19 cellular contexts compared by ENCODE assay signal in the genomic region with DNA sequence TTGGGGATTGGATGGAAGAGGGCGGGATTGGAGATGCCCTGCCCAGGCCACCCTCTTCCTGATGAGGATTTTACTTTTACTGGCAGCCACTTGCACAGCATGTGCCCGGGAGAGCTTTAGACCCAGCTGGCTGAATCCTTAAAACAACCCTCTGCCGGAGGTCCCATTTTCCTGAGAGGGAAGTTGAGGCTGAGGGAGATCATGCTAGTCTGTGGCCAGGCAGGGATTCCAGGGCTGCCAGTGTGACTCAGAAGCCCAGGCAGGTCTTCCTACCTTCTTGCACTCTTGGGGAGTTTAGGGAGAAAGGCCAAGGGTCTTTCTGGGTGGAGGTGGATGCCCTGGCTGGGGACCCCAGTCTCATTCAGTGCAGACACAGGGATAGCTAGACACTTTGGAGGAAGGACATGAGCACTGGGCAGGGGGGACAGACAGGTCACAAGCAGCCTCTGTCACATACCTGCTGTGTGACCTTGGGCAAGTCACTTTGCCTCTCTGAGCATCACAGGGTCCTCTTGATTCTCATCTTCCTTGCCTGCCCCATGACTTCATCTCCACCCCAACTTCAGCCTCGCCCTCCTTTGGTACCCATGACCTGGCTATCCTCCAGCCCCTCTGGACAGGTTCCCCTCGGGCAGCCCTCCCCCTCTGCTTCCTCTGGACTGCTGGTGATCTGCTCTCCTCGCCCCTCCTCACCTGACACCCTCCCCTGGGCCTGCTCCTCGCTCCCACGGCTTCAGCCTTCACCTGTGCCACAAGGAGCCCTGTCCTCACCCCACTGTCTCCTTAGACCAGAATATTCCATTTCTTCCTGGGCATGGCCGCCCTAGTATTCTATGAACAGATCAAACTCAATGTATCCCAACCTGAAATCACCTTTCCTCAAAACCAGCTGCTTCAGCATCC. TPM values are rescaled to one million over a fixed set of nuclear protein-coding genes. Genes with fewer than 3 reads are reported as not detected.
DNase-seq lines count a peak whose midpoint lies in the region; ATAC-seq and TF ChIP-seq lines count a peak whose summit lies in the region.
"Had no signal": no experiment of that assay in that cellular context is flagged by ENCODE, and none has a peak within 500 bp of the region (broad histone marks: within the 10 kb centered on the region; RNA-seq: fewer than 3 reads in every experiment).

No MANE protein-coding gene starts in this region.

- CTCF ChIA-PET in activated naive CD4-positive, alpha-beta T cell treated with anti-CD3 and anti-CD28 coated beads, Interleukin-2, amount 10 ng/mL, durations not matched to agents 7 days and 5 days (lab: Charles Lee), result no interaction called here

- H3K4me3 Mint-ChIP-seq in activated naive CD4-positive, alpha-beta T cell treated with anti-CD3 and anti-CD28 coated beads, Interleukin-2, amount 50 U/mL, for 24 hours, result peak overlapping the region; percentile 23
- H3K4me3 Mint-ChIP-seq in activated naive CD4-positive, alpha-beta T cell treated with anti-CD3 and anti-CD28 coated beads, Interleukin-2, amount 10 ng/mL, durations not matched to agents 7 days and 5 days, result no peak overlapping the region
- H3K4me3 Mint-ChIP-seq in activated naive CD8-positive, alpha-beta T cell treated with anti-CD3 and anti-CD28 coated beads, Interleukin-2, amount 50 U/mL, for 24 hours, result peak overlapping the region; percentile 38
- peak overlapping the region; percentile 67 to 71 for H3K4me3 Mint-ChIP-seq in stimulated activated naive B cell treated with anti-CD40 and anti-IgM and Interleukin-4, amounts not matched to agents 10 μg/mL and 1 μg/mL and 100 μg/mL, for 72 hours
- H3K4me3 Mint-ChIP-seq: activated CD8-positive, alpha-beta memory T cell treated with anti-CD3 and anti-CD28 coated beads, Interleukin-2, amount 10 ng/mL, durations not matched to agents 7 days and 5 days; central memory CD8-positive, alpha-beta T cell had no signal

- no peaks in the 10 kb centered on the region for H3K9me3 Mint-ChIP-seq in activated naive CD4-positive, alpha-beta T cell treated with anti-CD3 and anti-CD28 coated beads, Interleukin-2, amount 50 U/mL, for 24 hours
- H3K9me3 Mint-ChIP-seq in activated naive CD4-positive, alpha-beta T cell treated with anti-CD3 and anti-CD28 coated beads, Interleukin-2, amount 10 ng/mL, durations not matched to agents 7 days and 5 days, result no peaks in the 10 kb centered on the region
- H3K9me3 Mint-ChIP-seq in activated naive CD8-positive, alpha-beta T cell treated with anti-CD3 and anti-CD28 coated beads, Interleukin-2, amount 50 U/mL, for 24 hours, result no peaks in the 10 kb centered on the region
- no peaks in the 10 kb centered on the region for H3K9me3 Mint-ChIP-seq in stimulated activated naive B cell treated with anti-CD40 and anti-IgM and Interleukin-4, amounts not matched to agents 10 μg/mL and 1 μg/mL and 100 μg/mL, for 72 hours
- H3K9me3 Mint-ChIP-seq: central memory CD8-positive, alpha-beta T cell had no signal

- no peaks in the 10 kb centered on the region for H3K36me3 ChIP-seq in lower lobe of right lung
- no peaks in the 10 kb centered on the region for H3K36me3 ChIP-seq in uterus
- H3K36me3 ChIP-seq: stomach, vagina had no signal

- peak overlapping the region; percentile 5 for H3K4me3 ChIP-seq in lower lobe of right lung
- H3K4me3 ChIP-seq in uterus, result no peak overlapping the region
- H3K4me3 ChIP-seq: smooth muscle cell had no signal

- ATAC-seq in activated naive CD8-positive, alpha-beta T cell treated with anti-CD3 and anti-CD28 coated beads, Interleukin-2, amount 50 U/mL, for 24 hours, result no peak
- ATAC-seq in lower lobe of right lung, result no peak
- ATAC-seq in stimulated activated naive B cell treated with anti-CD40 and anti-IgM and Interleukin-4, amounts not matched to agents 10 μg/mL and 1 μg/mL and 100 μg/mL, for 72 hours (replicated peaks), result no peak
- no peak for ATAC-seq in HG03280 (IDR thresholded peaks at IDR 0.05; ENCODE audit: unreplicated experiment)

- H3K27me3 Mint-ChIP-seq in activated naive CD4-positive, alpha-beta T cell treated with anti-CD3 and anti-CD28 coated beads, Interleukin-2, amount 50 U/mL, for 24 hours, result peaks cover 20% of the 10 kb centered on the region
- H3K27me3 Mint-ChIP-seq in activated naive CD4-positive, alpha-beta T cell treated with anti-CD3 and anti-CD28 coated beads, Interleukin-2, amount 10 ng/mL, durations not matched to agents 7 days and 5 days, result peaks cover 66% of the 10 kb centered on the region
- H3K27me3 Mint-ChIP-seq in activated naive CD8-positive, alpha-beta T cell treated with anti-CD3 and anti-CD28 coated beads, Interleukin-2, amount 50 U/mL, for 24 hours, result peaks cover 33% of the 10 kb centered on the region
- peaks cover 47 to 51% of the 10 kb centered on the region in 2 donors for H3K27me3 Mint-ChIP-seq in stimulated activated naive B cell treated with anti-CD40 and anti-IgM and Interleukin-4, amounts not matched to agents 10 μg/mL and 1 μg/mL and 100 μg/mL, for 72 hours

- H3K27ac ChIP-seq in lower lobe of right lung (no peak overlapping the region), uterus (no peak overlapping the region)
- H3K27ac ChIP-seq: foreskin keratinocyte, stomach, vagina had no signal

- intact Hi-C loops in lower lobe of right lung (cut with DNase I) (no loop called here), uterus (cut with DNase I; ENCODE audit: low total_unique reads) (no loop called here)

- no peak overlapping the region for H3K27ac Mint-ChIP-seq in activated naive CD4-positive, alpha-beta T cell treated with anti-CD3 and anti-CD28 coated beads, Interleukin-2, amount 50 U/mL, for 24 hours
- H3K27ac Mint-ChIP-seq in activated naive CD4-positive, alpha-beta T cell treated with anti-CD3 and anti-CD28 coated beads, Interleukin-2, amount 10 ng/mL, durations not matched to agents 7 days and 5 days, result no peak overlapping the region
- H3K27ac Mint-ChIP-seq in activated naive CD8-positive, alpha-beta T cell treated with anti-CD3 and anti-CD28 coated beads, Interleukin-2, amount 50 U/mL, for 24 hours, result no peak overlapping the region
- peak overlapping the region; percentile 22 for H3K27ac Mint-ChIP-seq in stimulated activated naive B cell treated with anti-CD40 and anti-IgM and Interleukin-4, amounts not matched to agents 10 μg/mL and 1 μg/mL and 100 μg/mL, for 72 hours
- H3K27ac Mint-ChIP-seq: activated CD8-positive, alpha-beta memory T cell treated with anti-CD3 and anti-CD28 coated beads, Interleukin-2, amount 10 ng/mL, durations not matched to agents 7 days and 5 days had no signal

- no peak for TF ChIP-seq CTCF in lower lobe of right lung (IDR thresholded peaks at IDR 0.05)
- no peak for TF ChIP-seq CTCF in uterus (IDR thresholded peaks at IDR 0.05)

- peaks cover 8% of the 10 kb centered on the region for H3K4me1 ChIP-seq in lower lobe of right lung
- peaks cover 0 to 8% of the 10 kb centered on the region in 2 donors for H3K4me1 ChIP-seq in uterus
- H3K4me1 ChIP-seq: foreskin keratinocyte had no signal

- H3K9me3 ChIP-seq in lower lobe of right lung (no peaks in the 10 kb centered on the region), uterus (no peaks in the 10 kb centered on the region)
- H3K9me3 ChIP-seq: stomach, vagina had no signal

- DNase-seq in activated naive CD4-positive, alpha-beta T cell treated with anti-CD3 and anti-CD28 coated beads, Interleukin-2, amount 10 ng/mL, durations not matched to agents 7 days and 5 days, result no peak
- DNase-seq in activated naive CD8-positive, alpha-beta T cell treated with anti-CD3 and anti-CD28 coated beads, Interleukin-2, amount 50 U/mL, for 24 hours, result no peak
- no peak for DNase-seq in lower lobe of right lung
- no peak for DNase-seq in stimulated activated naive B cell treated with anti-CD40 and anti-IgM and Interleukin-4, amounts not matched to agents 10 μg/mL and 1 μg/mL and 100 μg/mL, for 72 hours
- DNase-seq in OCI-M2 (lab: John Stamatoyannopoulos, UW; ENCODE audit: unreplicated experiment), result no peak
- no peak for DNase-seq in uterus
- DNase-seq: activated CD4-positive, CD25-positive, alpha-beta regulatory T cell; activated CD8-positive, alpha-beta memory T cell treated with anti-CD3 and anti-CD28 coated beads, Interleukin-2, amount 10 ng/mL, durations not matched to agents 7 days and 5 days; foreskin keratinocyte; GOT3; mesenchymal stem cell; NCI-H1092; stomach had no signal

- peaks cover 4% of the 10 kb centered on the region for H3K4me1 Mint-ChIP-seq in activated naive CD4-positive, alpha-beta T cell treated with anti-CD3 and anti-CD28 coated beads, Interleukin-2, amount 50 U/mL, for 24 hours
- peaks cover 3% of the 10 kb centered on the region for H3K4me1 Mint-ChIP-seq in activated naive CD4-positive, alpha-beta T cell treated with anti-CD3 and anti-CD28 coated beads, Interleukin-2, amount 10 ng/mL, durations not matched to agents 7 days and 5 days
- peaks cover 3% of the 10 kb centered on the region for H3K4me1 Mint-ChIP-seq in activated naive CD8-positive, alpha-beta T cell treated with anti-CD3 and anti-CD28 coated beads, Interleukin-2, amount 50 U/mL, for 24 hours
- peaks cover 2 to 9% of the 10 kb centered on the region in 2 donors for H3K4me1 Mint-ChIP-seq in stimulated activated naive B cell treated with anti-CD40 and anti-IgM and Interleukin-4, amounts not matched to agents 10 μg/mL and 1 μg/mL and 100 μg/mL, for 72 hours

- no peak for TF ChIP-seq POLR2A in uterus (IDR thresholded peaks at IDR 0.05)

- H3K27me3 ChIP-seq in lower lobe of right lung (ENCODE audit: low read depth), result peaks cover 25% of the 10 kb centered on the region
- H3K27me3 ChIP-seq in uterus, result peaks cover 0 to 10% of the 10 kb centered on the region in 2 donors

- H3K36me3 Mint-ChIP-seq in activated naive CD4-positive, alpha-beta T cell treated with anti-CD3 and anti-CD28 coated beads, Interleukin-2, amount 50 U/mL, for 24 hours, result no peaks in the 10 kb centered on the region
- no peaks in the 10 kb centered on the region for H3K36me3 Mint-ChIP-seq in activated naive CD4-positive, alpha-beta T cell treated with anti-CD3 and anti-CD28 coated beads, Interleukin-2, amount 10 ng/mL, durations not matched to agents 7 days and 5 days
- no peaks in the 10 kb centered on the region for H3K36me3 Mint-ChIP-seq in activated naive CD8-positive, alpha-beta T cell treated with anti-CD3 and anti-CD28 coated beads, Interleukin-2, amount 50 U/mL, for 24 hours (ENCODE audit: low read depth)
- H3K36me3 Mint-ChIP-seq in stimulated activated naive B cell treated with anti-CD40 and anti-IgM and Interleukin-4, amounts not matched to agents 10 μg/mL and 1 μg/mL and 100 μg/mL, for 72 hours, result no peaks in the 10 kb centered on the region
- H3K36me3 Mint-ChIP-seq: activated CD8-positive, alpha-beta memory T cell treated with anti-CD3 and anti-CD28 coated beads, Interleukin-2, amount 10 ng/mL, durations not matched to agents 7 days and 5 days had no signal

RNA-seq across cellular contexts. Expression of gene DCAF7, which starts 11.3 kb away (rescaled TPM):
- 93.8 TPM for total RNA-seq in lower lobe of right lung
- 10 to 100 TPM in 3 of 4 donors, 1 to 10 TPM in 1; 5.6 to 51.1 (median 25.1) TPM for total RNA-seq in uterus

RNA-seq across cellular contexts. Expression of gene KCNH6, which starts 15.8 kb away (rescaled TPM):
- total RNA-seq in lower lobe of right lung (0.27 TPM), uterus (not detected)
- total RNA-seq: activated CD8-positive, alpha-beta memory T cell treated with anti-CD3 and anti-CD28 coated beads, Interleukin-2, amount 10 ng/mL, durations not matched to agents 7 days and 5 days; foreskin keratinocyte; osteocyte; smooth muscle cell; vagina had no signal
